In genomic region chr12:55019784-55020183, GRCh38 we compare ENCODE assay signal across 1 cellular context.
A peak's percentile ranks its signal among the peaks of the same experiment; 100 is the strongest.
TF ChIP-seq lines count a peak whose summit lies in the region.

A gene with protein sequence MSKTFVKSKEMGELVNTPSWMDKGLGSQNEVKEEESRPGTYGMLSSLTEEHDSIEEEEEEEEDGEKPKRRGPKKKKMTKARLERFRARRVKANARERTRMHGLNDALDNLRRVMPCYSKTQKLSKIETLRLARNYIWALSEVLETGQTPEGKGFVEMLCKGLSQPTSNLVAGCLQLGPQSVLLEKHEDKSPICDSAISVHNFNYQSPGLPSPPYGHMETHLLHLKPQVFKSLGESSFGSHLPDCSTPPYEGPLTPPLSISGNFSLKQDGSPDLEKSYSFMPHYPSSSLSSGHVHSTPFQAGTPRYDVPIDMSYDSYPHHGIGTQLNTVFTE (plus strand): TSS chr12:55019974. CDS start chr12:55026440, 6,466 bp downstream.

TF ChIP-seq in H1, 55 proteins besides CTCF, POLR2A, EP300 and RAD21:
- TF ChIP-seq RFX5 (IDR thresholded peaks at IDR 0.05; ENCODE audit: borderline replicate concordance, low read depth, low read length) (no peak), POLR2AphosphoS5 (IDR thresholded peaks at IDR 0.05; ENCODE audit: low read depth, low read length) (peak; percentile 37; the same call in 1 of the 2 replicates), ATF2 (IDR thresholded peaks at IDR 0.05; ENCODE audit: low read length) (peak; percentile 80; the same call in 1 of the 2 replicates), SAP30 (IDR thresholded peaks at IDR 0.05; ENCODE audit: insufficient read depth, insufficient replicate concordance, low read length) (peak; percentile 100), HDAC6 (IDR thresholded peaks at IDR 0.05; ENCODE audit: low read depth, low read length) (no peak), SP4 (IDR thresholded peaks at IDR 0.05; ENCODE audit: low read length) (0 out of 2 replicates have a peak, but pooled peaks have one; percentile 76), BACH1 (IDR thresholded peaks at IDR 0.05; ENCODE audit: low read length) (no peak), RNF2 (IDR thresholded peaks at IDR 0.05; ENCODE audit: borderline replicate concordance, low read depth, low read length, missing control alignments, poor library complexity, severe bottlenecking) (no peak), E2F6 (IDR thresholded peaks at IDR 0.05) (peak; percentile 44; the same call in 1 of the 2 replicates), GABPA (IDR thresholded peaks at IDR 0.05; ENCODE audit: borderline replicate concordance, insufficient read depth, low read length) (no peak), KDM1A (IDR thresholded peaks at IDR 0.05; ENCODE audit: borderline replicate concordance, low read length) (no peak), NANOG (IDR thresholded peaks at IDR 0.05; ENCODE audit: insufficient read depth, low read depth, low read length, poor library complexity, severe bottlenecking) (peak; percentile 86), SUZ12 (IDR thresholded peaks at IDR 0.05; ENCODE audit: low read length) (no peak), RBBP5 (IDR thresholded peaks at IDR 0.05; ENCODE audit: borderline replicate concordance, low read depth, low read length) (no peak), SP2 (IDR thresholded peaks at IDR 0.05; ENCODE audit: low read length) (no peak; the same call in 1 of the 2 replicates), SIN3A (conservative IDR thresholded peaks at IDR 0.05 in 1 of 2, IDR thresholded peaks at IDR 0.05 in 1 of 2; ENCODE audit: low read depth in 1 of 2, low read length in 2 of 2) (peak; percentile 100), SP1 (IDR thresholded peaks at IDR 0.05; ENCODE audit: low read depth, low read length) (peak; percentile 71; the same call in 1 of the 2 replicates), HDAC2 (IDR thresholded peaks at IDR 0.05; ENCODE audit: borderline replicate concordance in 1 of 2, low read depth in 2 of 2, low read length in 2 of 2) (peak; percentile 99 to 100), TBP (IDR thresholded peaks at IDR 0.05; ENCODE audit: low read depth, low read length) (peak; percentile 35; the same call in 1 of the 2 replicates), CBX8 (IDR thresholded peaks at IDR 0.05; ENCODE audit: borderline replicate concordance, low read depth, low read length) (no peak), JUND (IDR thresholded peaks at IDR 0.05; ENCODE audit: low read length) (no peak), CEBPB (IDR thresholded peaks at IDR 0.05; ENCODE audit: low read depth, low read length) (no peak), TAF1 (IDR thresholded peaks at IDR 0.05; ENCODE audit: low read depth, low read length) (peak; percentile 59), NRF1 (IDR thresholded peaks at IDR 0.05; ENCODE audit: low read depth, low read length) (no peak), TEAD4 (IDR thresholded peaks at IDR 0.05; ENCODE audit: low read depth, low read length) (no peak), TAF7 (optimal IDR thresholded peaks at IDR 0.05; ENCODE audit: borderline replicate concordance, low read depth, low read length) (peak; percentile 96), ASH2L (IDR thresholded peaks at IDR 0.05; ENCODE audit: low read length) (no peak)
- TF ChIP-seq, protein P1, sequence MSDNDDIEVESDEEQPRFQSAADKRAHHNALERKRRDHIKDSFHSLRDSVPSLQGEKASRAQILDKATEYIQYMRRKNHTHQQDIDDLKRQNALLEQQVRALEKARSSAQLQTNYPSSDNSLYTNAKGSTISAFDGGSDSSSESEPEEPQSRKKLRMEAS (IDR thresholded peaks at IDR 0.05): 0 out of 2 replicates have a peak, but pooled peaks have one; percentile 34
- TF ChIP-seq, protein P2, sequence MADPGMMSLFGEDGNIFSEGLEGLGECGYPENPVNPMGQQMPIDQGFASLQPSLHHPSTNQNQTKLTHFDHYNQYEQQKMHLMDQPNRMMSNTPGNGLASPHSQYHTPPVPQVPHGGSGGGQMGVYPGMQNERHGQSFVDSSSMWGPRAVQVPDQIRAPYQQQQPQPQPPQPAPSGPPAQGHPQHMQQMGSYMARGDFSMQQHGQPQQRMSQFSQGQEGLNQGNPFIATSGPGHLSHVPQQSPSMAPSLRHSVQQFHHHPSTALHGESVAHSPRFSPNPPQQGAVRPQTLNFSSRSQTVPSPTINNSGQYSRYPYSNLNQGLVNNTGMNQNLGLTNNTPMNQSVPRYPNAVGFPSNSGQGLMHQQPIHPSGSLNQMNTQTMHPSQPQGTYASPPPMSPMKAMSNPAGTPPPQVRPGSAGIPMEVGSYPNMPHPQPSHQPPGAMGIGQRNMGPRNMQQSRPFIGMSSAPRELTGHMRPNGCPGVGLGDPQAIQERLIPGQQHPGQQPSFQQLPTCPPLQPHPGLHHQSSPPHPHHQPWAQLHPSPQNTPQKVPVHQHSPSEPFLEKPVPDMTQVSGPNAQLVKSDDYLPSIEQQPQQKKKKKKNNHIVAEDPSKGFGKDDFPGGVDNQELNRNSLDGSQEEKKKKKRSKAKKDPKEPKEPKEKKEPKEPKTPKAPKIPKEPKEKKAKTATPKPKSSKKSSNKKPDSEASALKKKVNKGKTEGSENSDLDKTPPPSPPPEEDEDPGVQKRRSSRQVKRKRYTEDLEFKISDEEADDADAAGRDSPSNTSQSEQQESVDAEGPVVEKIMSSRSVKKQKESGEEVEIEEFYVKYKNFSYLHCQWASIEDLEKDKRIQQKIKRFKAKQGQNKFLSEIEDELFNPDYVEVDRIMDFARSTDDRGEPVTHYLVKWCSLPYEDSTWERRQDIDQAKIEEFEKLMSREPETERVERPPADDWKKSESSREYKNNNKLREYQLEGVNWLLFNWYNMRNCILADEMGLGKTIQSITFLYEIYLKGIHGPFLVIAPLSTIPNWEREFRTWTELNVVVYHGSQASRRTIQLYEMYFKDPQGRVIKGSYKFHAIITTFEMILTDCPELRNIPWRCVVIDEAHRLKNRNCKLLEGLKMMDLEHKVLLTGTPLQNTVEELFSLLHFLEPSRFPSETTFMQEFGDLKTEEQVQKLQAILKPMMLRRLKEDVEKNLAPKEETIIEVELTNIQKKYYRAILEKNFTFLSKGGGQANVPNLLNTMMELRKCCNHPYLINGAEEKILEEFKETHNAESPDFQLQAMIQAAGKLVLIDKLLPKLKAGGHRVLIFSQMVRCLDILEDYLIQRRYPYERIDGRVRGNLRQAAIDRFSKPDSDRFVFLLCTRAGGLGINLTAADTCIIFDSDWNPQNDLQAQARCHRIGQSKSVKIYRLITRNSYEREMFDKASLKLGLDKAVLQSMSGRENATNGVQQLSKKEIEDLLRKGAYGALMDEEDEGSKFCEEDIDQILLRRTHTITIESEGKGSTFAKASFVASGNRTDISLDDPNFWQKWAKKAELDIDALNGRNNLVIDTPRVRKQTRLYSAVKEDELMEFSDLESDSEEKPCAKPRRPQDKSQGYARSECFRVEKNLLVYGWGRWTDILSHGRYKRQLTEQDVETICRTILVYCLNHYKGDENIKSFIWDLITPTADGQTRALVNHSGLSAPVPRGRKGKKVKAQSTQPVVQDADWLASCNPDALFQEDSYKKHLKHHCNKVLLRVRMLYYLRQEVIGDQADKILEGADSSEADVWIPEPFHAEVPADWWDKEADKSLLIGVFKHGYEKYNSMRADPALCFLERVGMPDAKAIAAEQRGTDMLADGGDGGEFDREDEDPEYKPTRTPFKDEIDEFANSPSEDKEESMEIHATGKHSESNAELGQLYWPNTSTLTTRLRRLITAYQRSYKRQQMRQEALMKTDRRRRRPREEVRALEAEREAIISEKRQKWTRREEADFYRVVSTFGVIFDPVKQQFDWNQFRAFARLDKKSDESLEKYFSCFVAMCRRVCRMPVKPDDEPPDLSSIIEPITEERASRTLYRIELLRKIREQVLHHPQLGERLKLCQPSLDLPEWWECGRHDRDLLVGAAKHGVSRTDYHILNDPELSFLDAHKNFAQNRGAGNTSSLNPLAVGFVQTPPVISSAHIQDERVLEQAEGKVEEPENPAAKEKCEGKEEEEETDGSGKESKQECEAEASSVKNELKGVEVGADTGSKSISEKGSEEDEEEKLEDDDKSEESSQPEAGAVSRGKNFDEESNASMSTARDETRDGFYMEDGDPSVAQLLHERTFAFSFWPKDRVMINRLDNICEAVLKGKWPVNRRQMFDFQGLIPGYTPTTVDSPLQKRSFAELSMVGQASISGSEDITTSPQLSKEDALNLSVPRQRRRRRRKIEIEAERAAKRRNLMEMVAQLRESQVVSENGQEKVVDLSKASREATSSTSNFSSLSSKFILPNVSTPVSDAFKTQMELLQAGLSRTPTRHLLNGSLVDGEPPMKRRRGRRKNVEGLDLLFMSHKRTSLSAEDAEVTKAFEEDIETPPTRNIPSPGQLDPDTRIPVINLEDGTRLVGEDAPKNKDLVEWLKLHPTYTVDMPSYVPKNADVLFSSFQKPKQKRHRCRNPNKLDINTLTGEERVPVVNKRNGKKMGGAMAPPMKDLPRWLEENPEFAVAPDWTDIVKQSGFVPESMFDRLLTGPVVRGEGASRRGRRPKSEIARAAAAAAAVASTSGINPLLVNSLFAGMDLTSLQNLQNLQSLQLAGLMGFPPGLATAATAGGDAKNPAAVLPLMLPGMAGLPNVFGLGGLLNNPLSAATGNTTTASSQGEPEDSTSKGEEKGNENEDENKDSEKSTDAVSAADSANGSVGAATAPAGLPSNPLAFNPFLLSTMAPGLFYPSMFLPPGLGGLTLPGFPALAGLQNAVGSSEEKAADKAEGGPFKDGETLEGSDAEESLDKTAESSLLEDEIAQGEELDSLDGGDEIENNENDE (IDR thresholded peaks at IDR 0.05; ENCODE audit: insufficient replicate concordance, low read length): no peak
